ENCODE assay signal across 10 cellular contexts in genomic region chrX:55754861-55755294, GRCh38. TPM values are rescaled to one million over a fixed set of nuclear protein-coding genes. Genes with fewer than 3 reads are reported as not detected.
DNase-seq lines count a peak whose midpoint lies in the region; ATAC-seq and TF ChIP-seq lines count a peak whose summit lies in the region.
"Had no signal": no experiment of that assay in that cellular context is flagged by ENCODE, and none has a peak within 500 bp of the region (broad histone marks: within the 10 kb centered on the region; RNA-seq: fewer than 3 reads in every experiment).

No MANE protein-coding gene starts in this region.

- DNase-seq in activated T-cell treated with anti-CD3 and anti-CD28 coated beads, Interleukin-2, amount 50 U/mL, for 4 hours = no peak
- DNase-seq in activated T-cell treated with anti-CD3 and anti-CD28 coated beads, Interleukin-2, amount 50 U/mL, for 48 hours = no peak
- DNase-seq in epithelial cell of esophagus (ENCODE audit: low read depth) (peak; percentile 48), KG1 (lab: John Stamatoyannopoulos, UW) (no peak), cardiac septum (ENCODE audit: low spot score) (no peak), DMS53 (lab: John Stamatoyannopoulos, UW) (no peak)
- DNase-seq: left cardiac atrium, posterior cingulate gyrus had no signal

- H3K4me3 Mint-ChIP-seq in activated T-cell treated with anti-CD3 and anti-CD28 coated beads, Interleukin-2, amount 50 U/mL, for 4 hours = no peak overlapping the region

- intact Hi-C loops in cardiac septum (cut with DNase I) = no loop called here

- ATAC-seq in activated T-cell treated with anti-CD3 and anti-CD28 coated beads, Interleukin-2, amount 50 U/mL, for 4 hours = peak; percentile 70 to 93
- ATAC-seq in GM21381 (IDR thresholded peaks at IDR 0.05; ENCODE audit: unreplicated experiment) (peak; percentile 87), HG03064 (IDR thresholded peaks at IDR 0.05; ENCODE audit: low read depth, unreplicated experiment) (peak; percentile 86)
- ATAC-seq: left cardiac atrium had no signal

- no peaks in the 10 kb centered on the region for H3K9me3 Mint-ChIP-seq in activated T-cell treated with anti-CD3 and anti-CD28 coated beads, Interleukin-2, amount 50 U/mL, for 4 hours

- H3K36me3 Mint-ChIP-seq in activated T-cell treated with anti-CD3 and anti-CD28 coated beads, Interleukin-2, amount 50 U/mL, for 4 hours (ENCODE audit: insufficient read depth) = peaks cover 15% of the 10 kb centered on the region

- no peaks in the 10 kb centered on the region for H3K4me1 Mint-ChIP-seq in activated T-cell treated with anti-CD3 and anti-CD28 coated beads, Interleukin-2, amount 50 U/mL, for 4 hours (ENCODE audit: low read depth)

- no peaks in the 10 kb centered on the region for H3K27me3 Mint-ChIP-seq in activated T-cell treated with anti-CD3 and anti-CD28 coated beads, Interleukin-2, amount 50 U/mL, for 4 hours (ENCODE audit: low read depth)

- H3K4me3 ChIP-seq in epithelial cell of esophagus (ENCODE audit: low read length) = no peak overlapping the region

- no peak for TF ChIP-seq CTCF in epithelial cell of esophagus (IDR thresholded peaks at IDR 0.05; ENCODE audit: insufficient read depth, low read depth, low read length, missing control alignments)

RNA-seq across cellular contexts. Expression of gene RRAGB, which starts 37.3 kb away (rescaled TPM):
- total RNA-seq in activated T-cell treated with anti-CD3 and anti-CD28 coated beads, Interleukin-2, amount 50 U/mL, for 4 hours = 1 to 10 TPM; 4.4 to 8.3 (median 5.2) TPM
- 11.9 TPM for total RNA-seq in cardiac septum
